ENCODE assay signal across 37 cellular contexts in genomic region chr20:59246691-59247090, GRCh38. TPM values are rescaled to one million over a fixed set of nuclear protein-coding genes. Genes with fewer than 3 reads are reported as not detected.
"Had no signal": no experiment of that assay in that cellular context is flagged by ENCODE, and none has a peak within 500 bp of the region (broad histone marks: within the 10 kb centered on the region; RNA-seq: fewer than 3 reads in every experiment).

No MANE protein-coding gene starts in this region.

- H3K27ac Mint-ChIP-seq: activated CD4-positive, alpha-beta memory T cell treated with anti-CD3 and anti-CD28 coated beads, Interleukin-2, amount 10 ng/mL, durations not matched to agents 7 days and 5 days; activated CD8-positive, alpha-beta memory T cell treated with anti-CD3 and anti-CD28 coated beads, Interleukin-2, amount 10 ng/mL, durations not matched to agents 7 days and 5 days; activated naive CD8-positive, alpha-beta T cell; activated naive CD8-positive, alpha-beta T cell treated with anti-CD3 and anti-CD28 coated beads, Interleukin-2, amount 50 U/mL, for 24 hours; activated T-helper 2 cell treated with anti-CD3 and anti-CD28 coated beads, Interferon-gamma antibody, Interleukin-2, Interleukin-4, amounts not matched to agents 10 μg/mL and 5 μg/mL and 100 μg/mL, durations not matched to agents 14 hours and 24 hours and 36 hours; IgD-negative memory B cell had no signal

- H3K4me3 ChIP-seq: Peyer's patch had no signal

- H3K36me3 Mint-ChIP-seq: brain had no signal

- H3K36me3 ChIP-seq: Peyer's patch, WERI-Rb-1 had no signal

- H3K9me3 ChIP-seq: Peyer's patch had no signal

- ATAC-seq: activated CD8-positive, alpha-beta memory T cell treated with anti-CD3 and anti-CD28 coated beads, Interleukin-2, amount 10 ng/mL, durations not matched to agents 7 days and 5 days; activated naive CD8-positive, alpha-beta T cell treated with anti-CD3 and anti-CD28 coated beads, Interleukin-2, amount 50 U/mL, for 24 hours; PC-3; SK-N-SH treated with all-trans-retinoic acid at 6 μM for 48 hours had no signal

- H3K27ac ChIP-seq: Peyer's patch, WERI-Rb-1 had no signal

- H3K4me3 Mint-ChIP-seq: activated CD4-positive, alpha-beta memory T cell treated with anti-CD3 and anti-CD28 coated beads, Interleukin-2, amount 10 ng/mL, durations not matched to agents 7 days and 5 days; activated CD8-positive, alpha-beta memory T cell treated with anti-CD3 and anti-CD28 coated beads, Interleukin-2, amount 10 ng/mL, durations not matched to agents 7 days and 5 days; activated naive CD8-positive, alpha-beta T cell; activated naive CD8-positive, alpha-beta T cell treated with anti-CD3 and anti-CD28 coated beads, Interleukin-2, amount 50 U/mL, for 24 hours; brain; IgD-negative memory B cell had no signal

- H3K27me3 ChIP-seq: Peyer's patch had no signal

- DNase-seq: activated CD4-positive, alpha-beta memory T cell treated with anti-CD3 and anti-CD28 coated beads, Interleukin-2, amount 10 ng/mL, durations not matched to agents 7 days and 5 days; activated CD4-positive, alpha-beta T cell treated with anti-CD3 and anti-CD28 coated beads for 1 hour; activated CD4-positive, alpha-beta T cell treated with anti-CD3 and anti-CD28 coated beads for 48 hours; activated CD4-positive, CD25-positive, alpha-beta regulatory T cell; activated CD8-positive, alpha-beta memory T cell treated with anti-CD3 and anti-CD28 coated beads for 24 hours; activated CD8-positive, alpha-beta memory T cell treated with anti-CD3 and anti-CD28 coated beads, Interleukin-2, amount 10 ng/mL, durations not matched to agents 7 days and 5 days; activated CD8-positive, alpha-beta memory T cell treated with anti-CD3 and anti-CD28 coated beads, Interleukin-2, amount 50 U/mL, for 48 hours; activated gamma-delta T cell; activated naive CD4-positive, alpha-beta T cell treated with Interleukin-2 at 50 U/mL for 16 hours; activated naive CD8-positive, alpha-beta T cell treated with anti-CD3 and anti-CD28 coated beads, Interleukin-2, amount 50 U/mL, for 24 hours; anterior cingulate cortex; cerebellar nuclear complex; Karpas-422; KBM-7; NCI-H1105; NCI-H1417 treated with DMSO at 0.1 percent for 48 hours; NCI-H1694; NCI-H1930; NCI-H226; NCI-H524 treated with DMSO at 0.1 percent for 48 hours; NCI-H774; PC-3; Peyer's patch; RPMI8226; SHP77 treated with DMSO at 0.1 percent for 48 hours; T-helper 1 cell; T1000; WERI-Rb-1 had no signal

- H3K27me3 Mint-ChIP-seq: activated CD4-positive, alpha-beta memory T cell treated with anti-CD3 and anti-CD28 coated beads, Interleukin-2, amount 10 ng/mL, durations not matched to agents 7 days and 5 days; activated naive CD8-positive, alpha-beta T cell; activated naive CD8-positive, alpha-beta T cell treated with anti-CD3 and anti-CD28 coated beads, Interleukin-2, amount 50 U/mL, for 24 hours; IgD-negative memory B cell had no signal

RNA-seq across cellular contexts. Expression of gene EDN3, which starts 53.7 kb away (rescaled TPM):
- total RNA-seq: activated CD8-positive, alpha-beta memory T cell treated with anti-CD3 and anti-CD28 coated beads, Interleukin-2, amount 10 ng/mL, durations not matched to agents 7 days and 5 days; activated T-helper 2 cell treated with anti-CD3 and anti-CD28 coated beads, Interferon-gamma antibody, Interleukin-2, Interleukin-4, amounts not matched to agents 10 μg/mL and 5 μg/mL and 100 μg/mL, durations not matched to agents 14 hours and 24 hours and 36 hours; bronchial epithelial cell; MCF 10A; NCI-H460; PC-3; SK-MEL-5 had no signal
- polyA plus RNA-seq: IgD-negative memory B cell had no signal
